In genomic region chr19:34171877-34172660, GRCh38 we compare ENCODE assay signal across 8 cellular contexts. TPM values are rescaled to one million over a fixed set of nuclear protein-coding genes. Genes with fewer than 3 reads are reported as not detected.
DNase-seq lines count a peak whose midpoint lies in the region; ATAC-seq lines count a peak whose summit lies in the region.

Gene LSM14A (plus strand): TSS chr19:34172504. CDS start chr19:34172643, 139 bp downstream.

- no peaks in the 10 kb centered on the region for H3K27me3 Mint-ChIP-seq in CD4-positive, CD25-positive, alpha-beta regulatory T cell
- no peaks in the 10 kb centered on the region for H3K27me3 Mint-ChIP-seq in memory B cell

- no peaks in the 10 kb centered on the region for H3K9me3 ChIP-seq in CD4-positive, CD25-positive, alpha-beta regulatory T cell (ENCODE audit: control insufficient read depth in 2 of 2, low read length in 2 of 2)
- no peaks in the 10 kb centered on the region for H3K9me3 ChIP-seq in effector memory CD4-positive, alpha-beta T cell (ENCODE audit: control insufficient read depth, low read length)

- H3K4me3 Mint-ChIP-seq in CD4-positive, CD25-positive, alpha-beta regulatory T cell: peak within 1 kb of the TSS; percentile 97 to 99 (median 98)
- peak within 1 kb of the TSS; percentile 97 for H3K4me3 Mint-ChIP-seq in memory B cell

- peaks cover 0 to 2% (median 0%) of the 10 kb centered on the region in 7 donors for H3K9me3 Mint-ChIP-seq in CD4-positive, CD25-positive, alpha-beta regulatory T cell
- H3K9me3 Mint-ChIP-seq in memory B cell: no peaks in the 10 kb centered on the region

- peak; percentile 90 to 94 (median 92) for DNase-seq in CD4-positive, CD25-positive, alpha-beta regulatory T cell
- DNase-seq in HK-2 (ENCODE audit: unreplicated experiment) (peak; percentile 92), NK-92 (lab: John Stamatoyannopoulos, UW; ENCODE audit: unreplicated experiment) (peak; percentile 52), memory B cell (ENCODE audit: low spot score in 2 of 2) (peak; percentile 94)
- DNase-seq in effector memory CD4-positive, alpha-beta T cell: peak; percentile 88 to 90 (median 89)
- peak; percentile 81 for DNase-seq in stimulated activated CD8-positive, alpha-beta memory T cell treated with anti-CD3 and anti-CD28 coated beads, Interleukin-12 subunit alpha, Interleukin-12 subunit beta, amount 100 ng/mL, for 1 hour (ENCODE audit: low read depth)

- H3K27ac Mint-ChIP-seq in CD4-positive, CD25-positive, alpha-beta regulatory T cell: peak within 1 kb of the TSS; percentile 98 to 99 (median 99)
- peak within 1 kb of the TSS; percentile 98 for H3K27ac Mint-ChIP-seq in memory B cell

- POLR2A ChIA-PET in activated CD8-positive, alpha-beta memory T cell treated with anti-CD3 and anti-CD28 coated beads for 36 hours (lab: Charles Lee): interaction anchor here (0.5 to 1.6 kb wide), 4 partner anchors 37 to 374 kb away, joined by 3 to 8 read pairs (median 4); no protein-coding TSS in a partner anchor

- H3K27me3 ChIP-seq in CD4-positive, CD25-positive, alpha-beta regulatory T cell (ENCODE audit: control insufficient read depth, insufficient read depth, low read length): no peaks in the 10 kb centered on the region
- H3K27me3 ChIP-seq in effector memory CD4-positive, alpha-beta T cell (replicated peaks; ENCODE audit: control insufficient read depth, insufficient read depth, low read length, poor library complexity, severe bottlenecking): no peaks in the 10 kb centered on the region

- H3K4me1 Mint-ChIP-seq in CD4-positive, CD25-positive, alpha-beta regulatory T cell: peaks cover 24 to 50% (median 37%) of the 10 kb centered on the region in 4 donors
- peaks cover 24% of the 10 kb centered on the region for H3K4me1 Mint-ChIP-seq in memory B cell

- peaks cover 4% of the 10 kb centered on the region for H3K36me3 ChIP-seq in CD4-positive, CD25-positive, alpha-beta regulatory T cell (ENCODE audit: control insufficient read depth, insufficient read depth, low read length)
- H3K36me3 ChIP-seq in effector memory CD4-positive, alpha-beta T cell (ENCODE audit: control insufficient read depth, insufficient read depth, low read length): no peaks in the 10 kb centered on the region

- peak within 1 kb of the TSS; percentile 93 for H3K27ac ChIP-seq in CD4-positive, CD25-positive, alpha-beta regulatory T cell (ENCODE audit: insufficient read depth, low read length, poor library complexity, severe bottlenecking)
- peak within 1 kb of the TSS; percentile 96 for H3K27ac ChIP-seq in effector memory CD4-positive, alpha-beta T cell (ENCODE audit: insufficient read depth, low read length, poor library complexity, severe bottlenecking)

- CTCF ChIA-PET in activated CD8-positive, alpha-beta memory T cell treated with anti-CD3 and anti-CD28 coated beads for 36 hours (lab: Charles Lee): interaction anchor here (1.5 kb wide), 1 partner anchor 10 kb away, joined by 3 read pairs; no protein-coding TSS in a partner anchor

- peak within 1 kb of the TSS; percentile 93 for H3K4me3 ChIP-seq in CD4-positive, CD25-positive, alpha-beta regulatory T cell (ENCODE audit: low read depth, low read length)
- H3K4me3 ChIP-seq in effector memory CD4-positive, alpha-beta T cell (ENCODE audit: insufficient read depth, low read depth, low read length, poor library complexity, severe bottlenecking): peak within 1 kb of the TSS; percentile 92

- H3K36me3 Mint-ChIP-seq in CD4-positive, CD25-positive, alpha-beta regulatory T cell: peaks cover 6% of the 10 kb centered on the region
- H3K36me3 Mint-ChIP-seq in memory B cell: no peaks in the 10 kb centered on the region

- H3K4me1 ChIP-seq in CD4-positive, CD25-positive, alpha-beta regulatory T cell (ENCODE audit: control insufficient read depth, insufficient read depth, low read length, poor library complexity, severe bottlenecking): peaks cover 45% of the 10 kb centered on the region
- H3K4me1 ChIP-seq in effector memory CD4-positive, alpha-beta T cell (ENCODE audit: control insufficient read depth, insufficient read depth, low read length, poor library complexity, severe bottlenecking): peaks cover 31% of the 10 kb centered on the region

- peak; percentile 80 to 86 for ATAC-seq in CD4-positive, CD25-positive, alpha-beta regulatory T cell (ENCODE audit: low read depth in 2 of 2)
- peak; percentile 53 for ATAC-seq in GM19438 (IDR thresholded peaks at IDR 0.05; ENCODE audit: low read depth, unreplicated experiment)
- peak; percentile 81 for ATAC-seq in memory B cell (ENCODE audit: low read depth)

RNA-seq across cellular contexts. Expression of gene LSM14A, which starts in this region (rescaled TPM):
- total RNA-seq in CD4-positive, CD25-positive, alpha-beta regulatory T cell: 162 TPM
- 100 to 1,000 TPM; 133 to 175 (median 147) TPM for polyA plus RNA-seq in CD4-positive, CD25-positive, alpha-beta regulatory T cell
- 100 to 1,000 TPM; 109 TPM for total RNA-seq in activated CD8-positive, alpha-beta memory T cell treated with anti-CD3 and anti-CD28 coated beads for 36 hours

Comparison
In these comparisons a context has a peak if more than half of its experiments do, and no peak if none do; other contexts are left out.
1. Peak in every context shown above with its lines: DNase-seq, ATAC-seq, H3K4me3 ChIP-seq and H3K27ac ChIP-seq.